ENCODE assay signal across 15 cellular contexts in genomic region chr3:186983372-186984058, GRCh38. TPM values are rescaled to one million over a fixed set of nuclear protein-coding genes. Genes with fewer than 3 reads are reported as not detected.
DNase-seq lines count a peak whose midpoint lies in the region; TF ChIP-seq lines count a peak whose summit lies in the region.
"Had no signal": no experiment of that assay in that cellular context is flagged by ENCODE, and none has a peak within 500 bp of the region (broad histone marks: within the 10 kb centered on the region; RNA-seq: fewer than 3 reads in every experiment).

No MANE protein-coding gene starts in this region.

- 0 out of 2 replicates have a peak overlapping the region, but pooled peaks have one; percentile 5 for H3K27ac ChIP-seq in DOHH2 (ENCODE audit: low read depth, low read length)
- no peak overlapping the region for H3K27ac ChIP-seq in OCI-LY7 (ENCODE audit: low read depth, low read length, poor library complexity, severe bottlenecking)
- no peak overlapping the region for H3K27ac ChIP-seq in osteoblast (ENCODE audit: low read depth, low read length)
- no peak overlapping the region for H3K27ac ChIP-seq in coronary artery
- H3K27ac ChIP-seq in colonic mucosa, result no peak overlapping the region
- H3K27ac ChIP-seq: BLaER1 had no signal

- peaks cover 20% of the 10 kb centered on the region for H3F3A ChIP-seq in DOHH2 (ENCODE audit: control insufficient read depth, insufficient read depth)

- intact Hi-C loops in OCI-LY7 (cut with micrococcal nuclease; ENCODE audit: unreplicated experiment) (no loop called here), colonic mucosa (cut with DNase I) (no loop called here)

- peaks cover 61% of the 10 kb centered on the region for H3K4me1 ChIP-seq in DOHH2 (ENCODE audit: control insufficient read depth, low read length)
- H3K4me1 ChIP-seq in OCI-LY7 (ENCODE audit: insufficient read depth, low read length, poor library complexity, severe bottlenecking), result peaks cover 52% of the 10 kb centered on the region
- H3K4me1 ChIP-seq in osteoblast (ENCODE audit: insufficient read depth, low read length), result no peaks in the 10 kb centered on the region
- H3K4me1 ChIP-seq in colonic mucosa, result peaks cover 3% of the 10 kb centered on the region

- H3K4me3 ChIP-seq in DOHH2 (ENCODE audit: low read length) (no peak overlapping the region), OCI-LY7 (ENCODE audit: low read depth, low read length, poor library complexity, severe bottlenecking) (no peak overlapping the region), fibroblast of the aortic adventitia (ENCODE audit: low read depth, low read length) (no peak overlapping the region), osteoblast (ENCODE audit: insufficient read depth, low read length) (no peak overlapping the region), coronary artery (no peak overlapping the region), colonic mucosa (no peak overlapping the region)
- H3K4me3 ChIP-seq: BLaER1 had no signal

- H3K9me2 ChIP-seq in DOHH2 (replicated peaks; ENCODE audit: control insufficient read depth, low read length) (no peaks in the 10 kb centered on the region), OCI-LY7 (ENCODE audit: insufficient read depth, low read length) (no peaks in the 10 kb centered on the region)

- H3K27me3 ChIP-seq in DOHH2 (ENCODE audit: control insufficient read depth, low read length), result no peaks in the 10 kb centered on the region
- H3K27me3 ChIP-seq in osteoblast (ENCODE audit: insufficient read depth, low read length), result no peaks in the 10 kb centered on the region
- H3K27me3 ChIP-seq in colonic mucosa, result no peaks in the 10 kb centered on the region
- H3K27me3 ChIP-seq: BLaER1 had no signal

- DNase-seq in OCI-LY7 (ENCODE audit: low spot score) (no peak), fibroblast of the aortic adventitia (ENCODE audit: low read depth) (peak; percentile 40), osteoblast (ENCODE audit: insufficient read length, low spot score, missing footprints) (peak; percentile 85), coronary artery (ENCODE audit: low spot score) (no peak), MV-4-11 (lab: John Stamatoyannopoulos, UW) (no peak), colonic mucosa (no peak), GM10266 (ENCODE audit: extremely low spot score) (no peak)
- DNase-seq: anterior cingulate cortex; DND-41; hypothalamus; NCI-H187; NCI-H510A; stimulated activated CD4-positive, alpha-beta T cell treated with anti-CD3 and anti-CD28 coated beads, Interleukin-1b, Interleukin-23, amount 100 ng/mL, for 48 hours had no signal

- POLR2A ChIA-PET in OCI-LY7 (lab: Charles Lee), result interaction anchor here (1.0 to 1.4 kb wide), 3 partner anchors 9 to 14 kb away, joined by 3 to 6 read pairs (median 4); no protein-coding TSS in a partner anchor

- no peaks in the 10 kb centered on the region for H3K9me3 ChIP-seq in DOHH2 (ENCODE audit: control insufficient read depth, insufficient read depth, low read length)
- H3K9me3 ChIP-seq in OCI-LY7 (ENCODE audit: low read length), result no peaks in the 10 kb centered on the region
- no peaks in the 10 kb centered on the region for H3K9me3 ChIP-seq in osteoblast (ENCODE audit: low read depth, low read length)
- no peaks in the 10 kb centered on the region for H3K9me3 ChIP-seq in colonic mucosa

- H3K79me2 ChIP-seq in DOHH2 (ENCODE audit: control insufficient read depth, low read length), result peaks cover 17% of the 10 kb centered on the region
- peaks cover 21% of the 10 kb centered on the region; the same call in 1 of the 2 replicates for H3K79me2 ChIP-seq in OCI-LY7 (ENCODE audit: insufficient read depth, low read depth, low read length)
- no peaks in the 10 kb centered on the region for H3K79me2 ChIP-seq in osteoblast (ENCODE audit: insufficient read depth, low read length)

- CTCF ChIA-PET in OCI-LY7 (lab: Charles Lee; ENCODE audit: unreplicated experiment), result no interaction called here

- TF ChIP-seq CTCF in DOHH2 (IDR thresholded peaks at IDR 0.05; ENCODE audit: low read depth, low read length, poor library complexity, severe bottlenecking) (no peak), OCI-LY7 (conservative IDR thresholded peaks at IDR 0.05; ENCODE audit: low read length) (no peak), fibroblast of the aortic adventitia (IDR thresholded peaks at IDR 0.05; ENCODE audit: insufficient read depth, low read length) (no peak), osteoblast (IDR thresholded peaks at IDR 0.05; ENCODE audit: extremely low read depth, low read depth, low read length) (no peak), coronary artery (IDR thresholded peaks at IDR 0.05) (no peak), colonic mucosa (IDR thresholded peaks at IDR 0.05) (no peak), GM10266 (IDR thresholded peaks at IDR 0.05; ENCODE audit: control insufficient read depth, insufficient read depth, low read depth, missing control alignments) (no peak)

- no peak overlapping the region for H3K9ac ChIP-seq in colonic mucosa (ENCODE audit: low read depth in 2 of 2, low read length in 2 of 2)
- H3K9ac ChIP-seq: BLaER1 had no signal

- H4K20me1 ChIP-seq in DOHH2 (ENCODE audit: control insufficient read depth, insufficient read depth, low read depth, low read length) (no peaks in the 10 kb centered on the region), OCI-LY7 (ENCODE audit: insufficient read depth, low read length) (no peaks in the 10 kb centered on the region), osteoblast (ENCODE audit: insufficient read depth, low read length) (no peaks in the 10 kb centered on the region)

- no peak overlapping the region for H2AFZ ChIP-seq in OCI-LY7 (ENCODE audit: low read length)
- H2AFZ ChIP-seq in osteoblast (ENCODE audit: low read length), result no peak overlapping the region

- no TSS peak for BruUV-seq in OCI-LY7 (replicated peaks; lab: Mats Ljungman, UMichigan)

- H3K4me2 ChIP-seq in DOHH2 (ENCODE audit: low read length) (no peak overlapping the region), OCI-LY7 (ENCODE audit: low read length) (peak overlapping the region; percentile 14; the same call in 1 of the 2 replicates), osteoblast (ENCODE audit: insufficient read depth, low read length) (no peak overlapping the region)
- H3K4me2 ChIP-seq: BLaER1 had no signal

- peaks cover 51% of the 10 kb centered on the region for H3K36me3 ChIP-seq in DOHH2 (ENCODE audit: control insufficient read depth, low read length)
- peaks cover 58% of the 10 kb centered on the region for H3K36me3 ChIP-seq in OCI-LY7 (ENCODE audit: insufficient read depth, low read length)
- H3K36me3 ChIP-seq in osteoblast (ENCODE audit: insufficient read depth, low read length), result no peaks in the 10 kb centered on the region
- H3K36me3 ChIP-seq in colonic mucosa, result no peaks in the 10 kb centered on the region

RNA-seq across cellular contexts. Expression of gene ST6GAL1, which starts 53.2 kb away (rescaled TPM):
- 173 and 192 TPM in 2 replicates for total RNA-seq in OCI-LY7 (2014; rRNA removed; shearing (Covaris generic))
- total RNA-seq in OCI-LY7 (2022) (373 and 375 TPM in 2 replicates), fibroblast of the aortic adventitia (ENCODE audit: low replicate concordance) (3.3 and 10.5 TPM in 2 replicates), osteoblast (8.0 and 9.1 TPM in 2 replicates), colonic mucosa (10 to 100 TPM; 57.2 to 81.8 TPM)

Comparison
In these comparisons a context has a peak if more than half of its experiments do, and no peak if none do; other contexts are left out.
1. DNase-seq: peak in fibroblast of the aortic adventitia (single experiment) and osteoblast (single experiment); none in OCI-LY7 (single experiment), coronary artery (single experiment), MV-4-11 (single experiment), colonic mucosa (single experiment) and GM10266 (single experiment).